Comparison of ENCODE assay signal across 8 cellular contexts in genomic region chr20:53622247-53623114, GRCh38. TPM values are rescaled to one million over a fixed set of nuclear protein-coding genes. Genes with fewer than 3 reads are reported as not detected.
A peak's percentile ranks its signal among the peaks of the same experiment; 100 is the strongest.
DNase-seq lines count a peak whose midpoint lies in the region; ATAC-seq, FAIRE-seq and TF ChIP-seq lines count a peak whose summit lies in the region.

No MANE protein-coding gene starts in this region.

- H3K9me3 ChIP-seq in subcutaneous abdominal adipose tissue (ENCODE audit: control insufficient read depth in 5 of 5, low read length in 5 of 5) = no peaks in the 10 kb centered on the region

- H3K4me3 ChIP-seq in AG10803 (ENCODE audit: low read length) (no peak overlapping the region), subcutaneous abdominal adipose tissue (ENCODE audit: low read depth in 1 of 5, low read length in 5 of 5) (no peak overlapping the region)

- FAIRE-seq in urothelium cell line (lab: Jason Lieb, UNC) = no peak

- peak overlapping the region in 4 of 5 donors; percentile 66 to 98 (median 92) for H3K9ac ChIP-seq in subcutaneous abdominal adipose tissue (ENCODE audit: low read length in 5 of 5)

- peaks cover 4 to 38% (median 27%) of the 10 kb centered on the region in 5 donors for H3K4me1 ChIP-seq in subcutaneous abdominal adipose tissue (ENCODE audit: control insufficient read depth in 5 of 5, insufficient read depth in 5 of 5, low read length in 5 of 5)

- H3K9me3 Mint-ChIP-seq in activated T-helper 1 cell treated with anti-CD3 and anti-CD28 coated beads, Interleukin-12 subunit alpha, Interleukin-12 subunit beta, Interleukin-2, Interleukin-4 antibody, amounts not matched to agents 30 ng/mL and 10 ng/mL and 1 ng/mL, durations not matched to agents 14 hours and 24 hours and 36 hours = no peaks in the 10 kb centered on the region

- peak overlapping the region; percentile 74 for H3K4me3 Mint-ChIP-seq in activated T-helper 1 cell treated with anti-CD3 and anti-CD28 coated beads, Interleukin-12 subunit alpha, Interleukin-12 subunit beta, Interleukin-2, Interleukin-4 antibody, amounts not matched to agents 30 ng/mL and 10 ng/mL and 1 ng/mL, durations not matched to agents 14 hours and 24 hours and 36 hours

- intact Hi-C loops in activated T-helper 1 cell treated with anti-CD3 and anti-CD28 coated beads, Interleukin-12 subunit alpha, Interleukin-12 subunit beta, Interleukin-2, Interleukin-4 antibody, amounts not matched to agents 30 ng/mL and 10 ng/mL and 1 ng/mL, durations not matched to agents 14 hours and 24 hours and 36 hours (cut with micrococcal nuclease) = loop anchor here (1.0 to 2.0 kb wide), 5 partner anchors 21 to 247 kb away; no protein-coding TSS in a partner anchor

- TF ChIP-seq CTCF in AG10803 (conservative IDR thresholded peaks at IDR 0.05; ENCODE audit: low read length) = no peak

- H3K4me1 Mint-ChIP-seq in activated T-helper 1 cell treated with anti-CD3 and anti-CD28 coated beads, Interleukin-12 subunit alpha, Interleukin-12 subunit beta, Interleukin-2, Interleukin-4 antibody, amounts not matched to agents 30 ng/mL and 10 ng/mL and 1 ng/mL, durations not matched to agents 14 hours and 24 hours and 36 hours (ENCODE audit: low read depth) = peaks cover 37% of the 10 kb centered on the region

- no peaks in the 10 kb centered on the region for H3K36me3 Mint-ChIP-seq in activated T-helper 1 cell treated with anti-CD3 and anti-CD28 coated beads, Interleukin-12 subunit alpha, Interleukin-12 subunit beta, Interleukin-2, Interleukin-4 antibody, amounts not matched to agents 30 ng/mL and 10 ng/mL and 1 ng/mL, durations not matched to agents 14 hours and 24 hours and 36 hours (ENCODE audit: low read depth)

- peak overlapping the region; percentile 94 for H3K27ac Mint-ChIP-seq in activated T-helper 1 cell treated with anti-CD3 and anti-CD28 coated beads, Interleukin-12 subunit alpha, Interleukin-12 subunit beta, Interleukin-2, Interleukin-4 antibody, amounts not matched to agents 30 ng/mL and 10 ng/mL and 1 ng/mL, durations not matched to agents 14 hours and 24 hours and 36 hours

- peak overlapping the region; percentile 99 for H3K27ac ChIP-seq in subcutaneous abdominal adipose tissue (ENCODE audit: low read depth, low read length)

- no peaks in the 10 kb centered on the region for H3K27me3 Mint-ChIP-seq in activated T-helper 1 cell treated with anti-CD3 and anti-CD28 coated beads, Interleukin-12 subunit alpha, Interleukin-12 subunit beta, Interleukin-2, Interleukin-4 antibody, amounts not matched to agents 30 ng/mL and 10 ng/mL and 1 ng/mL, durations not matched to agents 14 hours and 24 hours and 36 hours (ENCODE audit: insufficient read depth)

- H3K36me3 ChIP-seq in subcutaneous abdominal adipose tissue (ENCODE audit: control insufficient read depth in 5 of 5, insufficient read depth in 5 of 5, low read length in 5 of 5) = no peaks in the 10 kb centered on the region

- no peaks in the 10 kb centered on the region for H3K27me3 ChIP-seq in subcutaneous abdominal adipose tissue (ENCODE audit: control insufficient read depth in 5 of 5, insufficient read depth in 4 of 5, low read length in 5 of 5)

- ATAC-seq in HG03565 (IDR thresholded peaks at IDR 0.05; ENCODE audit: unreplicated experiment) (peak; percentile 25), HG02759 (IDR thresholded peaks at IDR 0.05; ENCODE audit: unreplicated experiment) (no peak)

- DNase-seq in AG10803 (ENCODE audit: low read depth) (peak; percentile 22), iris pigment epithelial cell (ENCODE audit: low read depth) (peak; percentile 8), NCI-H2029 (lab: John Stamatoyannopoulos, UW) (no peak), urothelium cell line (ENCODE audit: low spot score) (no peak)
- no peak for DNase-seq in activated T-helper 1 cell treated with anti-CD3 and anti-CD28 coated beads, Interleukin-12 subunit alpha, Interleukin-12 subunit beta, Interleukin-2, Interleukin-4 antibody, amounts not matched to agents 30 ng/mL and 10 ng/mL and 1 ng/mL, durations not matched to agents 14 hours and 24 hours and 36 hours (ENCODE audit: low spot score)

RNA-seq across cellular contexts. Expression of gene ZNF217, which starts 28.8 kb away (rescaled TPM):
- total RNA-seq in activated T-helper 1 cell treated with anti-CD3 and anti-CD28 coated beads, Interleukin-12 subunit alpha, Interleukin-12 subunit beta, Interleukin-2, Interleukin-4 antibody, amounts not matched to agents 30 ng/mL and 10 ng/mL and 1 ng/mL, durations not matched to agents 14 hours and 24 hours and 36 hours = 57.5 and 64.5 TPM in 2 replicates

Comparison
In these comparisons a context has a peak if more than half of its experiments do, and no peak if none do; other contexts are left out.
1. DNase-seq: peak in AG10803 (single experiment) and iris pigment epithelial cell (single experiment); none in activated T-helper 1 cell treated with anti-CD3 and anti-CD28 coated beads, Interleukin-12 subunit alpha, Interleukin-12 subunit beta, Interleukin-2, Interleukin-4 antibody, amounts not matched to agents 30 ng/mL and 10 ng/mL and 1 ng/mL, durations not matched to agents 14 hours and 24 hours and 36 hours (single experiment), NCI-H2029 (single experiment) and urothelium cell line (single experiment).